11 cellular contexts compared by ENCODE assay signal in genomic region chr2:109185338-109185737, GRCh38. TPM values are rescaled to one million over a fixed set of nuclear protein-coding genes. Genes with fewer than 3 reads are reported as not detected.
A peak's percentile ranks its signal among the peaks of the same experiment; 100 is the strongest.
DNase-seq lines count a peak whose midpoint lies in the region; ATAC-seq and TF ChIP-seq lines count a peak whose summit lies in the region.
"Had no signal": no experiment of that assay in that cellular context is flagged by ENCODE, and none has a peak within 500 bp of the region (broad histone marks: within the 10 kb centered on the region; RNA-seq: fewer than 3 reads in every experiment).

No MANE protein-coding gene starts in this region.

- DNase-seq in CD4-positive, CD25-positive, alpha-beta regulatory T cell: no peak
- DNase-seq in adipocyte (ENCODE audit: low read depth): peak; percentile 87
- peak; percentile 53 for DNase-seq in prostate gland (ENCODE audit: low spot score)
- no peak for DNase-seq in CD14-positive monocyte (ENCODE audit: low spot score)
- DNase-seq in NCI-H1417 (lab: John Stamatoyannopoulos, UW): no peak
- DNase-seq in activated CD4-positive, CD25-positive, alpha-beta regulatory T cell treated with anti-CD3 and anti-CD28 coated beads, Interleukin-2, amount 50 U/mL, for 72 hours: no peak
- DNase-seq: Calu3, H9, NCI-H1930 had no signal

- peak overlapping the region; percentile 71 for H3K9ac ChIP-seq in adipocyte (ENCODE audit: low read length)

- peaks cover 20% of the 10 kb centered on the region for H3K36me3 Mint-ChIP-seq in CD4-positive, CD25-positive, alpha-beta regulatory T cell
- no peaks in the 10 kb centered on the region for H3K36me3 Mint-ChIP-seq in CD14-positive monocyte

- H3K27ac Mint-ChIP-seq in CD4-positive, CD25-positive, alpha-beta regulatory T cell: peak overlapping the region in 2 of 3 donors; percentile 23 to 24
- H3K27ac Mint-ChIP-seq in CD14-positive monocyte: no peak overlapping the region
- H3K27ac Mint-ChIP-seq: H9 had no signal

- ATAC-seq in CD4-positive, CD25-positive, alpha-beta regulatory T cell (ENCODE audit: low read depth in 2 of 2): no peak
- peak; percentile 85 for ATAC-seq in gastroesophageal sphincter
- ATAC-seq in HG03025 (IDR thresholded peaks at IDR 0.05; ENCODE audit: low FRiP score, unreplicated experiment): no peak

- H3K27me3 ChIP-seq in CD4-positive, CD25-positive, alpha-beta regulatory T cell (ENCODE audit: control insufficient read depth, insufficient read depth, low read length): no peaks in the 10 kb centered on the region
- H3K27me3 ChIP-seq in adipocyte (replicated peaks; ENCODE audit: control insufficient read depth, insufficient read depth, low read length) (no peaks in the 10 kb centered on the region), gastroesophageal sphincter (no peaks in the 10 kb centered on the region), prostate gland (replicated peaks; ENCODE audit: insufficient read depth) (no peaks in the 10 kb centered on the region)

- no peak for TF ChIP-seq EP300 in gastroesophageal sphincter (IDR thresholded peaks at IDR 0.05)

- H3K9me3 ChIP-seq in CD4-positive, CD25-positive, alpha-beta regulatory T cell (ENCODE audit: control insufficient read depth in 2 of 2, low read length in 2 of 2): no peaks in the 10 kb centered on the region
- H3K9me3 ChIP-seq in adipocyte (ENCODE audit: control insufficient read depth, low read length) (no peaks in the 10 kb centered on the region), gastroesophageal sphincter (no peaks in the 10 kb centered on the region), prostate gland (no peaks in the 10 kb centered on the region)

- intact Hi-C loops in prostate gland (cut with DNase I): loop anchor here (5.0 kb wide), 2 partner anchors 58 to 132 kb away; partner anchors contain the start of gene SH3RF3
- intact Hi-C loops in CD14-positive monocyte (cut with micrococcal nuclease): no loop called here

- 14 to 21% methylated on average over 2 to 3 of the region's 4 CpGs for WGBS in gastroesophageal sphincter (ENCODE audit: low coverage in 1 of 2), 2 donors
- WGBS in prostate gland: 9% methylated on average over 4 of the region's 4 CpGs

- no peak overlapping the region for H3K4me3 ChIP-seq in CD4-positive, CD25-positive, alpha-beta regulatory T cell (ENCODE audit: low read depth, low read length)
- H3K4me3 ChIP-seq in adipocyte (ENCODE audit: low read length) (peak overlapping the region; percentile 14), gastroesophageal sphincter (no peak overlapping the region), prostate gland (no peak overlapping the region)

- H3K27me3 Mint-ChIP-seq in CD4-positive, CD25-positive, alpha-beta regulatory T cell: peaks cover 35% of the 10 kb centered on the region
- peaks cover 0 to 3% (median 0%) of the 10 kb centered on the region in 3 donors for H3K27me3 Mint-ChIP-seq in CD14-positive monocyte (ENCODE audit: low read depth in 3 of 3)

- H3K36me3 ChIP-seq in CD4-positive, CD25-positive, alpha-beta regulatory T cell (ENCODE audit: control insufficient read depth, insufficient read depth, low read length): no peaks in the 10 kb centered on the region
- H3K36me3 ChIP-seq in adipocyte (ENCODE audit: control insufficient read depth, insufficient read depth, low read length, severe bottlenecking) (no peaks in the 10 kb centered on the region), gastroesophageal sphincter (no peaks in the 10 kb centered on the region), prostate gland (no peaks in the 10 kb centered on the region)

- TF ChIP-seq POLR2A in gastroesophageal sphincter (IDR thresholded peaks at IDR 0.05) (no peak), prostate gland (IDR thresholded peaks at IDR 0.05) (no peak)

- peaks cover 0 to 20% (median 2%) of the 10 kb centered on the region in 4 donors for H3K4me1 Mint-ChIP-seq in CD4-positive, CD25-positive, alpha-beta regulatory T cell
- no peaks in the 10 kb centered on the region for H3K4me1 Mint-ChIP-seq in CD14-positive monocyte

- H3K9me3 Mint-ChIP-seq in CD4-positive, CD25-positive, alpha-beta regulatory T cell: peaks cover 0 to 2% (median 0%) of the 10 kb centered on the region in 7 donors
- H3K9me3 Mint-ChIP-seq in CD14-positive monocyte: peaks cover 3 to 11% (median 6%) of the 10 kb centered on the region in 7 donors

- no peak overlapping the region for H3K27ac ChIP-seq in CD4-positive, CD25-positive, alpha-beta regulatory T cell (ENCODE audit: insufficient read depth, low read length, poor library complexity, severe bottlenecking)
- H3K27ac ChIP-seq in gastroesophageal sphincter (peak overlapping the region; percentile 82 to 95 (median 90)), prostate gland (peak overlapping the region; percentile 38 to 62)

- no peak for TF ChIP-seq CTCF in gastroesophageal sphincter (IDR thresholded peaks at IDR 0.05)
- no peak for TF ChIP-seq CTCF in prostate gland (IDR thresholded peaks at IDR 0.05)
- TF ChIP-seq CTCF in CD14-positive monocyte (IDR thresholded peaks at IDR 0.05): no peak

- no peak overlapping the region for H3K4me3 Mint-ChIP-seq in CD4-positive, CD25-positive, alpha-beta regulatory T cell
- H3K4me3 Mint-ChIP-seq in CD14-positive monocyte: no peak overlapping the region
- H3K4me3 Mint-ChIP-seq: H9 had no signal

- no peaks in the 10 kb centered on the region for H3K4me1 ChIP-seq in CD4-positive, CD25-positive, alpha-beta regulatory T cell (ENCODE audit: control insufficient read depth, insufficient read depth, low read length, poor library complexity, severe bottlenecking)
- peaks cover 23% of the 10 kb centered on the region for H3K4me1 ChIP-seq in adipocyte (ENCODE audit: control insufficient read depth, insufficient read depth, low read length)
- H3K4me1 ChIP-seq in gastroesophageal sphincter: peaks cover 12 to 30% (median 20%) of the 10 kb centered on the region in 3 donors
- no peaks in the 10 kb centered on the region for H3K4me1 ChIP-seq in prostate gland (replicated peaks)

RNA-seq across cellular contexts. Expression of gene SH3RF3, which starts 56.3 kb away (rescaled TPM):
- total RNA-seq in CD4-positive, CD25-positive, alpha-beta regulatory T cell: 1.4 TPM
- 1 to 10 TPM in 1 of 4 donors, under 1 TPM in 3; 0.16 to 1.6 (median 0.68) TPM for polyA plus RNA-seq in CD4-positive, CD25-positive, alpha-beta regulatory T cell
- 10 to 100 TPM; 10.1 to 15.8 (median 13.2) TPM for total RNA-seq in gastroesophageal sphincter
- total RNA-seq in prostate gland: 10 to 100 TPM in 1 of 2 donors, 1 to 10 TPM in 1; 1.4 to 17.0 TPM
- polyA plus RNA-seq in CD14-positive monocyte: under 1 TPM; 0.25 to 0.34 TPM

Comparison
In these comparisons a context has a peak if more than half of its experiments do, and no peak if none do; other contexts are left out.
1. DNase-seq: peak in adipocyte (single experiment) and prostate gland (single experiment); none in CD4-positive, CD25-positive, alpha-beta regulatory T cell (0 of 3), CD14-positive monocyte (single experiment), NCI-H1417 (0 of 3) and activated CD4-positive, CD25-positive, alpha-beta regulatory T cell treated with anti-CD3 and anti-CD28 coated beads, Interleukin-2, amount 50 U/mL, for 72 hours (single experiment).
2. H3K27ac Mint-ChIP-seq: peak in CD4-positive, CD25-positive, alpha-beta regulatory T cell (2 of 3); none in CD14-positive monocyte (0 of 7).